ENCODE assay signal across 2 cellular contexts in genomic region chr22:21635771-21636510, GRCh38.
TF ChIP-seq lines count a peak whose summit lies in the region.

No MANE protein-coding gene starts in this region.

TF ChIP-seq in K562, 482 proteins besides CTCF, POLR2A, EP300 and RAD21:
- TF ChIP-seq STAT6 (CRISPR knock-in tag; IDR thresholded peaks at IDR 0.05), result peak; percentile 37; the same call in 1 of the 2 replicates
- TF ChIP-seq POLR3A (IDR thresholded peaks at IDR 0.05; ENCODE audit: borderline replicate concordance, extremely low read depth, insufficient read depth, insufficient read length), result no peak
- TF ChIP-seq BHLHE40 (IDR thresholded peaks at IDR 0.05; ENCODE audit: low read length), result 0 out of 2 replicates have a peak, but pooled peaks have one; percentile 6
TF ChIP-seq in K562: peak in this region for 2.

TF ChIP-seq in H1, 55 proteins besides CTCF, POLR2A, EP300 and RAD21:
- no peak for TF ChIP-seq EGR1 (IDR thresholded peaks at IDR 0.05; ENCODE audit: borderline replicate concordance, low read depth, low read length)
- TF ChIP-seq CEBPB (IDR thresholded peaks at IDR 0.05; ENCODE audit: low read depth, low read length), result no peak
- TF ChIP-seq JUN (IDR thresholded peaks at IDR 0.05; ENCODE audit: low read depth, low read length), result no peak
- TF ChIP-seq TAF7 (optimal IDR thresholded peaks at IDR 0.05; ENCODE audit: borderline replicate concordance, low read depth, low read length), result no peak
- TF ChIP-seq, protein P1, sequence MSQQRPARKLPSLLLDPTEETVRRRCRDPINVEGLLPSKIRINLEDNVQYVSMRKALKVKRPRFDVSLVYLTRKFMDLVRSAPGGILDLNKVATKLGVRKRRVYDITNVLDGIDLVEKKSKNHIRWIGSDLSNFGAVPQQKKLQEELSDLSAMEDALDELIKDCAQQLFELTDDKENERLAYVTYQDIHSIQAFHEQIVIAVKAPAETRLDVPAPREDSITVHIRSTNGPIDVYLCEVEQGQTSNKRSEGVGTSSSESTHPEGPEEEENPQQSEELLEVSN (IDR thresholded peaks at IDR 0.05), result no peak
- no peak for TF ChIP-seq CHD7 (IDR thresholded peaks at IDR 0.05; ENCODE audit: insufficient replicate concordance, low read length)
